12 cellular contexts compared by ENCODE assay signal in the genomic region with DNA sequence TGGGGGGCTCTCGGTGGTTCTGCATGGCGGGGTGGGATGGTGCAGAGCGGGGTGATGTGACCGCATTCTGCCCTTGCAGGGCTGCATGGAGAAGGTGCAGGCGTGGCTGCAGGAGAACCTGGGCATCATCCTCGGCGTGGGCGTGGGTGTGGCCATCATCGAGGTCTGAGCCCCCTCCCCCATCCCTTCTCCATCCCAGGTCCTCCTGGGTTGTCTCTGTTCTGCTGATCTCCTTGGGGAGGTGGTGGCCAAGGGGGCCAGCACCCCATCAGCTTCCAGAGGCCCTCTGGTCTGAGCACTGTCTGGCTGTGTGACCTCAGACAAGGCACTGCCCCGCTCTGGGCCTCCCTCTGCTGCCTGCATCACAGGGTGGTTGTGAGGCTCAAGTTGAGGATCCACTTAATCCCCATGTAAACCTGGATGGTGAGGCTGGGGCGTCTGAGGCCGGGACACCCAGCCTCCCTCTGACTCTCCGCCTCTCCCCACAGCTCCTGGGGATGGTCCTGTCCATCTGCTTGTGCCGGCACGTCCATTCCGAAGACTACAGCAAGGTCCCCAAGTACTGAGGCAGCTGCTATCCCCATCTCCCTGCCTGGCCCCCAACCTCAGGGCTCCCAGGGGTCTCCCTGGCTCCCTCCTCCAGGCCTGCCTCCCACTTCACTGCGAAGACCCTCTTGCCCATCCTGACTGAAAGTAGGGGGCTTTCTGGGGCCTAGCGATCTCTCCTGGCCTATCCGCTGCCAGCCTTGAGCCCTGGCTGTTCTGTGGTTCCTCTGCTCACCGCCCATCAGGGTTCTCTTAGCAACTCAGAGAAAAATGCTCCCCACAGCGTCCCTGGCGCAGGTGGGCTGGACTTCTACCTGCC. TPM values are rescaled to one million over a fixed set of nuclear protein-coding genes. Genes with fewer than 3 reads are reported as not detected.
DNase-seq lines count a peak whose midpoint lies in the region; ATAC-seq and TF ChIP-seq lines count a peak whose summit lies in the region.
"Had no signal": no experiment of that assay in that cellular context is flagged by ENCODE, and none has a peak within 500 bp of the region (broad histone marks: within the 10 kb centered on the region; RNA-seq: fewer than 3 reads in every experiment).

No MANE protein-coding gene starts in this region.

- no peak overlapping the region for H3K27ac ChIP-seq in dorsolateral prefrontal cortex
- H3K27ac ChIP-seq in aorta (ENCODE audit: low read depth in 1 of 2, low read length in 2 of 2): no peak overlapping the region
- H3K27ac ChIP-seq in caudate nucleus (ENCODE audit: low read depth, low read length): no peak overlapping the region

- peaks cover 5% of the 10 kb centered on the region for H3K4me1 Mint-ChIP-seq in osteocyte (ENCODE audit: unreplicated experiment)

- no peaks in the 10 kb centered on the region for H3K9me3 Mint-ChIP-seq in osteocyte (ENCODE audit: unreplicated experiment)
- H3K9me3 Mint-ChIP-seq: neural crest cell had no signal

- DNase-seq in cardiac septum (ENCODE audit: low spot score) (peak; percentile 54), left cardiac atrium (no peak), dorsolateral prefrontal cortex (peak in 6 of 10 donors; percentile 16 to 36 (median 26)), osteocyte (ENCODE audit: extremely low spot score, unreplicated experiment) (peak; percentile 78), aorta (peak; percentile 33 to 74), middle frontal gyrus (ENCODE audit: extremely low spot score, low spot score) (no peak), caudate nucleus (lab: John Stamatoyannopoulos, UW) (no peak)
- DNase-seq: mesendoderm; NCI-H2029; NCI-H774; stimulated activated naive CD4-positive, alpha-beta T cell treated with Interleukin-2 at 50 U/mL for 16 hours had no signal

- H3K27ac Mint-ChIP-seq in osteocyte (ENCODE audit: unreplicated experiment): no peak overlapping the region

- no peak overlapping the region for H3K4me3 Mint-ChIP-seq in osteocyte (ENCODE audit: unreplicated experiment)
- H3K4me3 Mint-ChIP-seq: neural crest cell had no signal

- no peaks in the 10 kb centered on the region for H3K4me1 ChIP-seq in aorta (ENCODE audit: control insufficient read depth in 1 of 2, insufficient read depth in 2 of 2, low read length in 2 of 2)

- H3K4me3 ChIP-seq in dorsolateral prefrontal cortex (no peak overlapping the region), aorta (ENCODE audit: low read length in 2 of 2) (no peak overlapping the region)

- intact Hi-C loops in cardiac septum (cut with DNase I) (no loop called here), left cardiac atrium (cut with DNase I) (no loop called here), dorsolateral prefrontal cortex (cut with DNase I) (loop anchor here in 1 of 2 donors (10.0 kb wide), 1 partner anchor 524 kb away; a partner anchor contains a TSS), aorta (cut with DNase I) (no loop called here)

- H3K9me3 ChIP-seq in aorta (ENCODE audit: control insufficient read depth, low read length): no peaks in the 10 kb centered on the region

- WGBS in aorta, 2 donors: 90 to 96% methylated on average over 20 to 22 of the region's 22 CpGs

- no peaks in the 10 kb centered on the region for H3K36me3 ChIP-seq in aorta (ENCODE audit: control insufficient read depth in 1 of 2, insufficient read depth in 2 of 2, low read length in 1 of 2)

- no peaks in the 10 kb centered on the region for H3K27me3 Mint-ChIP-seq in osteocyte (ENCODE audit: unreplicated experiment)

- no peaks in the 10 kb centered on the region for H3K36me3 Mint-ChIP-seq in osteocyte (ENCODE audit: unreplicated experiment)

- H3K27me3 ChIP-seq in dorsolateral prefrontal cortex (no peaks in the 10 kb centered on the region), aorta (ENCODE audit: control insufficient read depth in 1 of 2, insufficient read depth in 2 of 2, low read length in 1 of 2) (no peaks in the 10 kb centered on the region)

- ATAC-seq in left cardiac atrium (no peak), aorta (ENCODE audit: low FRiP score) (no peak)

- no peak for TF ChIP-seq CTCF in dorsolateral prefrontal cortex (IDR thresholded peaks at IDR 0.05 in 54 of 56, conservative IDR thresholded peaks at IDR 0.05 in 2 of 56; ENCODE audit: low read depth in 1 of 56, partially characterized antibody in 56 of 56)
- TF ChIP-seq CTCF in osteocyte (IDR thresholded peaks at IDR 0.05): no peak

RNA-seq across cellular contexts. Expression of a gene that starts 53.3 kb away (rescaled TPM):
- 27.9 TPM for total RNA-seq in cardiac septum
- total RNA-seq in left cardiac atrium: 10 to 100 TPM; 22.0 to 35.3 TPM
- total RNA-seq in dorsolateral prefrontal cortex: 100 to 1,000 TPM in 11 of 120 experiments, 10 to 100 TPM in 109; 22.6 to 179 (median 59.4) TPM
- 29.5 and 34.6 TPM in 2 replicates for total RNA-seq in osteocyte
- total RNA-seq in aorta: 10 to 100 TPM; 44.1 to 64.6 TPM
- 10 to 100 TPM; 21.0 to 48.2 TPM for polyA plus RNA-seq in aorta

Comparison
In these comparisons a context has a peak if more than half of its experiments do, and no peak if none do; other contexts are left out.
1. DNase-seq: peak in cardiac septum (single experiment), dorsolateral prefrontal cortex (6 of 10), osteocyte (single experiment) and aorta (2 of 2); none in left cardiac atrium (single experiment), middle frontal gyrus (single experiment) and caudate nucleus (0 of 61).